Comparison of ENCODE assay signal across 2 cellular contexts in genomic region chr7:2832441-2832840, GRCh38.
TF ChIP-seq lines count a peak whose summit lies in the region.

No MANE protein-coding gene starts in this region.

TF ChIP-seq in IMR-90, 13 proteins besides CTCF, POLR2A, EP300 and RAD21:
- no peak for TF ChIP-seq NFE2L2 (IDR thresholded peaks at IDR 0.05; ENCODE audit: low read depth, low read length)
- no peak for TF ChIP-seq RFX5 (IDR thresholded peaks at IDR 0.05; ENCODE audit: low read depth, low read length)
- TF ChIP-seq CHD1 (IDR thresholded peaks at IDR 0.05; ENCODE audit: low read depth, low read length), result no peak
- no peak for TF ChIP-seq BHLHE40 (IDR thresholded peaks at IDR 0.05; ENCODE audit: low read depth, low read length)
- no peak for TF ChIP-seq RCOR1 (IDR thresholded peaks at IDR 0.05; ENCODE audit: insufficient replicate concordance, low read length)
- TF ChIP-seq MAFK (IDR thresholded peaks at IDR 0.05; ENCODE audit: low read depth, low read length), result no peak
- TF ChIP-seq SMC3 (IDR thresholded peaks at IDR 0.05; ENCODE audit: low read depth, low read length), result no peak
- TF ChIP-seq MAZ (IDR thresholded peaks at IDR 0.05; ENCODE audit: borderline replicate concordance, low read depth, low read length), result no peak
- no peak for TF ChIP-seq MXI1 (IDR thresholded peaks at IDR 0.05; ENCODE audit: borderline replicate concordance, low read depth, low read length)
- no peak for TF ChIP-seq ELK1 (IDR thresholded peaks at IDR 0.05; ENCODE audit: borderline replicate concordance, low read depth, low read length)
- no peak for TF ChIP-seq USF2 (IDR thresholded peaks at IDR 0.05; ENCODE audit: low read depth, low read length)

TF ChIP-seq in H1, 55 proteins besides CTCF, POLR2A, EP300 and RAD21:
- TF ChIP-seq SP2 (IDR thresholded peaks at IDR 0.05; ENCODE audit: low read length), result no peak
